In the genomic region with DNA sequence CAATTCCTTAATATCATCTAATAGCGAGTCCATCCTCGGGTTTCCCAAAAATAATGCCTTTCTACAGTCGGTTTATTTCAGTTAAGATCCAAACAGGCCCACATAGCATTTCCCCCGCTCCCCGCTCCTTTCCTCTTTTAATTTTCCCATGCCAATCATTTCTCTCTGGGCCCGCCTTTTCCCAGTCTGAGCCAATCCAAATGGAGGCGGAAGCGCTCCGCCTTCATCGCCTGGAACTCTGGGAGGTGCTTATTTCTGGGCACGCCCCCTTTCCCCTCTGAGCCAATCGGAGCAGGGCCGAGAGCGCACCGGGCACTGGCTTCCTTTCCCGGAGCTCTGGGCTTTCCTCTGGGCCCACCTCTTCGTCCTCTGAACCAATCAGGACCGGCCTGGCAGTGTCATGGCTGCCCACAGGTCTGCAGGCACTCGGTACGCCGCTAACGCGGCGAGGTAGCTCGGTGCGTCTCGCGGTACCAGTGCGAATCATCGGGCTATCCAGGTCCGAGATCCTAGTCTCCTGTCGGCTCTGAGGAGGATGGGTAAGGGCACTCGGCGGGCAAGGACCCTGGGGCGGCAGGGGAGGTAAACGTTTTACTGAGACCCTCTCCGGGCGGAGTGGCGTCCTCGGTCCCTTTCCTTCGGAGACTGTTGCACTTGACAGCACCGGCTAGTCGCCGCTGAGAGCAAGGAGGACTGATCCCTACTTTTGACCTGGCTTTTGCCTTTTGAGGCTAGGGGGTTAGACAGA, we compare ENCODE assay signal across 8 cellular contexts. TPM values are rescaled to one million over a fixed set of nuclear protein-coding genes. Genes with fewer than 3 reads are reported as not detected.
DNase-seq lines count a peak whose midpoint lies in the region; ATAC-seq and TF ChIP-seq lines count a peak whose summit lies in the region.
"Not testable (repeated sequence)": the region's sequence is repeated elsewhere in the genome, so short reads cannot be mapped to it uniquely, and the experiment has no call there.

Gene TYW1, plus strand, starts transcription at position 390 of the 748 bp plus-strand sequence. Its CDS starts 146 bp downstream, at position 536.

- peak within 1 kb of the TSS; percentile 56 for H3K27ac ChIP-seq in CD4-positive, alpha-beta T cell (ENCODE audit: low read depth, low read length)
- peak within 1 kb of the TSS; percentile 100 for H3K27ac ChIP-seq in lower lobe of right lung

- not testable (repeated sequence) for H3K9me3 ChIP-seq in CD4-positive, alpha-beta T cell (ENCODE audit: control insufficient read depth, low read length); lower lobe of right lung

- H3K9me3 Mint-ChIP-seq in CD4-positive, alpha-beta T cell, result not testable (repeated sequence)

- CTCF ChIA-PET in CD4-positive, alpha-beta T cell (lab: Charles Lee), result interaction anchor here (1.8 kb wide), 1 partner anchor 75 kb away, joined by 5 read pairs; the partner anchor contains the start of gene TMEM248

- POLR2A ChIA-PET in CD4-positive, alpha-beta T cell (lab: Charles Lee), result interaction anchor here (1.1 to 3.5 kb wide), 8 partner anchors 10 to 882 kb away, joined by 3 to 71 read pairs (median 10); partner anchors contain the start of genes CRCP and TMEM248

- peaks cover 34% of the 10 kb centered on the region for H3K36me3 ChIP-seq in lower lobe of right lung

- peak; percentile 79 for ATAC-seq in CD4-positive, alpha-beta T cell (ENCODE audit: poor library complexity)
- ATAC-seq in GM19467 (IDR thresholded peaks at IDR 0.05; ENCODE audit: unreplicated experiment), result peak; percentile 87
- ATAC-seq in lower lobe of right lung, result peak; percentile 91 to 95

- H3K4me3 Mint-ChIP-seq in CD4-positive, alpha-beta T cell, result peak within 1 kb of the TSS; percentile 98

- H3K4me1 Mint-ChIP-seq in CD4-positive, alpha-beta T cell (ENCODE audit: low read depth), result peaks cover 39% of the 10 kb centered on the region

- not testable (repeated sequence) for H3K27me3 ChIP-seq in CD4-positive, alpha-beta T cell (ENCODE audit: control insufficient read depth, insufficient read depth, low read length); lower lobe of right lung (ENCODE audit: low read depth)

- H3K36me3 Mint-ChIP-seq in CD4-positive, alpha-beta T cell (ENCODE audit: low read depth), result peaks cover 66% of the 10 kb centered on the region

- H3K4me1 ChIP-seq in lower lobe of right lung, result peaks cover 23% of the 10 kb centered on the region

- TF ChIP-seq CTCF in CD4-positive, alpha-beta T cell (IDR thresholded peaks at IDR 0.05); lower lobe of right lung (IDR thresholded peaks at IDR 0.05): not testable (repeated sequence)

- intact Hi-C loops in CD4-positive, alpha-beta T cell (cut with DNase I, micrococcal nuclease), result loop anchor here (2.0 to 10.0 kb wide), 9 partner anchors 72 to 1624 kb away; partner anchors contain the start of genes RABGEF1 (in 2 of the 2), TMEM248 (in 1 of the 2), VKORC1L1 (in 1 of the 2) and ZNF92 (in 1 of the 2)
- intact Hi-C loops in lower lobe of right lung (cut with DNase I), result not testable (repeated sequence)

- peak; percentile 95 to 98 (median 97) for DNase-seq in CD4-positive, alpha-beta T cell
- DNase-seq in HS-27A (ENCODE audit: low read depth) (peak; percentile 92), NK-92 (lab: John Stamatoyannopoulos, UW; ENCODE audit: unreplicated experiment) (peak; percentile 91), lower lobe of right lung (peak; percentile 98)
- peak; percentile 92 to 94 for DNase-seq in activated CD8-positive, alpha-beta memory T cell treated with anti-CD3 and anti-CD28 coated beads for 1 hour (ENCODE audit: extremely low read depth in 1 of 2, low read depth in 1 of 2)
- DNase-seq in effector CD4-positive, alpha-beta T cell, result peak; percentile 97
- DNase-seq in stimulated activated CD4-positive, alpha-beta T cell treated with anti-CD3 and anti-CD28 coated beads, TNF-alpha, amount 100 ng/mL, for 24 hours (ENCODE audit: low read depth in 3 of 3), result peak; percentile 95 to 98 (median 98)

- not testable (repeated sequence) for H3K27me3 Mint-ChIP-seq in CD4-positive, alpha-beta T cell

- H3K27ac Mint-ChIP-seq in CD4-positive, alpha-beta T cell, result peak within 1 kb of the TSS; percentile 96

- peak within 1 kb of the TSS; percentile 72 for H3K4me3 ChIP-seq in lower lobe of right lung

RNA-seq across cellular contexts. Expression of gene TYW1, which starts in this region (rescaled TPM):
- total RNA-seq in CD4-positive, alpha-beta T cell, result 10 to 100 TPM; 22.9 to 23.7 TPM
- 15.4 TPM for total RNA-seq in lower lobe of right lung

Comparison
In these comparisons a context has a peak if more than half of its experiments do, and no peak if none do; other contexts are left out.
1. Peak in every context shown above with its lines: DNase-seq, ATAC-seq, H3K4me3 ChIP-seq and H3K27ac ChIP-seq.